ENCODE assay signal across 1 cellular context in the genomic region with DNA sequence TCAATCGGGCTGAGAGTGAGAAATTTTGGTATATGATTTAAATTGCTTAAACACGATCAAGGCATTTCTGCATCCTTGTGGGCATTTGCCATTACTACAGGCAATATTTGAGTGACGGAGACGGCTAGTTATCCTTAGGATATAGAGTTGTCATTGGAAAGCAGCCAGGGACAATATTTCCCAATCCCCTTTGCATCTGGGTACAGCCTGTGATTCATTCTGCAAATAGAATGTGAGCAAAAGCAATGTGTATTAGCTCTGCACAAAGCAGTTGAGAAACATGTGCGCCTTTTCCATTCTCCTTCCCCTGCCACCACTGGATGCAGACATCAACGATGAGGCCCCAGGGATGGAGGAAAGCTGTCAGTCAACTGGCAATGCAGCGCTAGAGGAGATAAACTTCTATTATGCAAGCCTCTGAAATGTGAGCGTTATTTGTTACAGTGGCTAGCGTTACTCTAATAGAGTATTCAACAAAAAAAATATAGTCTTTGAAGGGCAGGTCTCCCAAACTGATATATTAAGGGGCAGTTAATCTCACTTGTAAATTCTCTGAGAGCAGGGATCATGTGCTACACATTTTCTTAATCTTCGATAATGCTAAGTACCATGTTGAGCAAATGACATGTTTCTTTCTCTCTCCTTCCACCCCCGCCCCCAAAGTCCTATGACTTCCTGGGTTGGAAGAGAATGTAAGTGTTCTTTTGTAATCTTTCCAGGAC.
TF ChIP-seq lines count a peak whose summit lies in the region.

No MANE protein-coding gene starts in this region.

TF ChIP-seq in HepG2, 621 proteins besides CTCF, POLR2A, EP300 and RAD21 (continued from another document and continues in another):
- TF ChIP-seq ZBTB44 (CRISPR knock-in tag; IDR thresholded peaks at IDR 0.05) (peak; percentile 71; the same call in 1 of the 2 replicates), ZNF468 (CRISPR knock-in tag; IDR thresholded peaks at IDR 0.05) (no peak), HNF1B (CRISPR knock-in tag; IDR thresholded peaks at IDR 0.05) (peak; percentile 97), PHF21A (CRISPR knock-in tag; IDR thresholded peaks at IDR 0.05) (peak; percentile 100), ZNF720 (CRISPR knock-in tag; IDR thresholded peaks at IDR 0.05) (no peak), CEBPB (IDR thresholded peaks at IDR 0.05; ENCODE audit: borderline replicate concordance, low read depth, low read length) (peak; percentile 99), ZNF282 (IDR thresholded peaks at IDR 0.05; ENCODE audit: partially characterized antibody) (no peak), SRSF4 (IDR thresholded peaks at IDR 0.05; ENCODE audit: low read depth, low read length, poor library complexity, severe bottlenecking) (no peak), ZNF335 (CRISPR knock-in tag; IDR thresholded peaks at IDR 0.05) (peak; percentile 92; the same call in 1 of the 2 replicates), ZNF343 (CRISPR knock-in tag; IDR thresholded peaks at IDR 0.05) (peak; percentile 47; the same call in 1 of the 2 replicates), ASH2L (IDR thresholded peaks at IDR 0.05; ENCODE audit: insufficient read length, low read depth, low read length) (peak; percentile 88), RXRB (CRISPR knock-in tag; IDR thresholded peaks at IDR 0.05; ENCODE audit: borderline replicate concordance) (peak; percentile 96), ZNF577 (CRISPR knock-in tag; IDR thresholded peaks at IDR 0.05; ENCODE audit: borderline replicate concordance, low read depth) (no peak), ZNF713 (CRISPR knock-in tag; IDR thresholded peaks at IDR 0.05) (no peak), ZFP1 (CRISPR knock-in tag; IDR thresholded peaks at IDR 0.05) (peak; percentile 98), ZNF746 (CRISPR knock-in tag; IDR thresholded peaks at IDR 0.05) (peak; percentile 89; the same call in 1 of the 2 replicates), POLR2AphosphoS5 (IDR thresholded peaks at IDR 0.05; ENCODE audit: low read depth, low read length) (no peak), ARID3A (IDR thresholded peaks at IDR 0.05; ENCODE audit: low read depth, low read length) (peak; percentile 99), PITX1 (CRISPR knock-in tag; IDR thresholded peaks at IDR 0.05) (peak; percentile 97), MED13 (CRISPR knock-in tag; IDR thresholded peaks at IDR 0.05) (peak; percentile 96), ZEB1 (IDR thresholded peaks at IDR 0.05; ENCODE audit: insufficient replicate concordance, low read depth) (no peak), MLXIP (CRISPR knock-in tag; IDR thresholded peaks at IDR 0.05; ENCODE audit: borderline replicate concordance) (no peak), GABPB1 (CRISPR knock-in tag; IDR thresholded peaks at IDR 0.05) (peak; percentile 51), FOXA3 (CRISPR knock-in tag; IDR thresholded peaks at IDR 0.05) (peak; percentile 99), ZNF20 (CRISPR knock-in tag; IDR thresholded peaks at IDR 0.05) (no peak), U2AF2 (IDR thresholded peaks at IDR 0.05; ENCODE audit: low read depth, low read length) (no peak), ZNF780A (CRISPR knock-in tag; IDR thresholded peaks at IDR 0.05) (peak; percentile 75; the same call in 1 of the 2 replicates), LCORL (IDR thresholded peaks at IDR 0.05) (no peak; the same call in 1 of the 2 replicates), LCORL (CRISPR knock-in tag; IDR thresholded peaks at IDR 0.05) (peak; percentile 98), HNRNPL (IDR thresholded peaks at IDR 0.05; ENCODE audit: low read depth, low read length) (no peak), ATF7-NPFF (CRISPR knock-in tag; IDR thresholded peaks at IDR 0.05; ENCODE audit: low read depth) (no peak; the same call in 1 of the 2 replicates), ZNF484 (CRISPR knock-in tag; IDR thresholded peaks at IDR 0.05; ENCODE audit: borderline replicate concordance, low read depth) (no peak)
- TF ChIP-seq, protein P1, sequence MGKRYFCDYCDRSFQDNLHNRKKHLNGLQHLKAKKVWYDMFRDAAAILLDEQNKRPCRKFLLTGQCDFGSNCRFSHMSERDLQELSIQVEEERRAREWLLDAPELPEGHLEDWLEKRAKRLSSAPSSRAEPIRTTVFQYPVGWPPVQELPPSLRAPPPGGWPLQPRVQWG (CRISPR knock-in tag; IDR thresholded peaks at IDR 0.05; ENCODE audit: borderline replicate concordance, low read depth) = no peak
- TF ChIP-seq, protein P2, sequence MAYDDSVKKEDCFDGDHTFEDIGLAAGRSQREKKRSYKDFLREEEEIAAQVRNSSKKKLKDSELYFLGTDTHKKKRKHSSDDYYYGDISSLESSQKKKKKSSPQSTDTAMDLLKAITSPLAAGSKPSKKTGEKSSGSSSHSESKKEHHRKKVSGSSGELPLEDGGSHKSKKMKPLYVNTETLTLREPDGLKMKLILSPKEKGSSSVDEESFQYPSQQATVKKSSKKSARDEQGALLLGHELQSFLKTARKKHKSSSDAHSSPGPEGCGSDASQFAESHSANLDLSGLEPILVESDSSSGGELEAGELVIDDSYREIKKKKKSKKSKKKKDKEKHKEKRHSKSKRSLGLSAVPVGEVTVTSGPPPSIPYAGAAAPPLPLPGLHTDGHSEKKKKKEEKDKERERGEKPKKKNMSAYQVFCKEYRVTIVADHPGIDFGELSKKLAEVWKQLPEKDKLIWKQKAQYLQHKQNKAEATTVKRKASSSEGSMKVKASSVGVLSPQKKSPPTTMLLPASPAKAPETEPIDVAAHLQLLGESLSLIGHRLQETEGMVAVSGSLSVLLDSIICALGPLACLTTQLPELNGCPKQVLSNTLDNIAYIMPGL (CRISPR knock-in tag; IDR thresholded peaks at IDR 0.05; ENCODE audit: borderline replicate concordance in 1 of 2, low read depth in 1 of 2) = peak; percentile 56 to 86; a peak in 3 of 4 replicates
- TF ChIP-seq, protein P3, sequence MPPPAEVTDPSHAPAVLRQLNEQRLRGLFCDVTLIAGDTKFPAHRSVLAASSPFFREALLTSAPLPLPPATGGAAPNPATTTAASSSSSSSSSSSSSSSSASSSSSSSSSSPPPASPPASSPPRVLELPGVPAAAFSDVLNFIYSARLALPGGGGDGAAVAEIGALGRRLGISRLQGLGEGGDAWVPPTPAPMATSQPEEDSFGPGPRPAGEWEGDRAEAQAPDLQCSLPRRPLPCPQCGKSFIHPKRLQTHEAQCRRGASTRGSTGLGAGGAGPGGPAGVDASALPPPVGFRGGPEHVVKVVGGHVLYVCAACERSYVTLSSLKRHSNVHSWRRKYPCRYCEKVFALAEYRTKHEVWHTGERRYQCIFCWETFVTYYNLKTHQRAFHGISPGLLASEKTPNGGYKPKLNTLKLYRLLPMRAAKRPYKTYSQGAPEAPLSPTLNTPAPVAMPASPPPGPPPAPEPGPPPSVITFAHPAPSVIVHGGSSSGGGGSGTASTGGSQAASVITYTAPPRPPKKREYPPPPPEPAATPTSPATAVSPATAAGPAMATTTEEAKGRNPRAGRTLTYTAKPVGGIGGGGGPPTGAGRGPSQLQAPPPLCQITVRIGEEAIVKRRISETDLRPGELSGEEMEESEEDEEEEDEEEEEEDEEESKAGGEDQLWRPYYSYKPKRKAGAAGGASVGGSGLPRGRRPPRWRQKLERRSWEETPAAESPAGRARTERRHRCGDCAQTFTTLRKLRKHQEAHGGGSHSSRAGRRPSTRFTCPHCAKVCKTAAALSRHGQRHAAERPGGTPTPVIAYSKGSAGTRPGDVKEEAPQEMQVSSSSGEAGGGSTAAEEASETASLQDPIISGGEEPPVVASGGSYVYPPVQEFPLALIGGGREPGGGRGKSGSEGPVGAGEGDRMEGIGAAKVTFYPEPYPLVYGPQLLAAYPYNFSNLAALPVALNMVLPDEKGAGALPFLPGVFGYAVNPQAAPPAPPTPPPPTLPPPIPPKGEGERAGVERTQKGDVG (CRISPR knock-in tag; IDR thresholded peaks at IDR 0.05; ENCODE audit: borderline replicate concordance) = no peak
- TF ChIP-seq, protein P4, sequence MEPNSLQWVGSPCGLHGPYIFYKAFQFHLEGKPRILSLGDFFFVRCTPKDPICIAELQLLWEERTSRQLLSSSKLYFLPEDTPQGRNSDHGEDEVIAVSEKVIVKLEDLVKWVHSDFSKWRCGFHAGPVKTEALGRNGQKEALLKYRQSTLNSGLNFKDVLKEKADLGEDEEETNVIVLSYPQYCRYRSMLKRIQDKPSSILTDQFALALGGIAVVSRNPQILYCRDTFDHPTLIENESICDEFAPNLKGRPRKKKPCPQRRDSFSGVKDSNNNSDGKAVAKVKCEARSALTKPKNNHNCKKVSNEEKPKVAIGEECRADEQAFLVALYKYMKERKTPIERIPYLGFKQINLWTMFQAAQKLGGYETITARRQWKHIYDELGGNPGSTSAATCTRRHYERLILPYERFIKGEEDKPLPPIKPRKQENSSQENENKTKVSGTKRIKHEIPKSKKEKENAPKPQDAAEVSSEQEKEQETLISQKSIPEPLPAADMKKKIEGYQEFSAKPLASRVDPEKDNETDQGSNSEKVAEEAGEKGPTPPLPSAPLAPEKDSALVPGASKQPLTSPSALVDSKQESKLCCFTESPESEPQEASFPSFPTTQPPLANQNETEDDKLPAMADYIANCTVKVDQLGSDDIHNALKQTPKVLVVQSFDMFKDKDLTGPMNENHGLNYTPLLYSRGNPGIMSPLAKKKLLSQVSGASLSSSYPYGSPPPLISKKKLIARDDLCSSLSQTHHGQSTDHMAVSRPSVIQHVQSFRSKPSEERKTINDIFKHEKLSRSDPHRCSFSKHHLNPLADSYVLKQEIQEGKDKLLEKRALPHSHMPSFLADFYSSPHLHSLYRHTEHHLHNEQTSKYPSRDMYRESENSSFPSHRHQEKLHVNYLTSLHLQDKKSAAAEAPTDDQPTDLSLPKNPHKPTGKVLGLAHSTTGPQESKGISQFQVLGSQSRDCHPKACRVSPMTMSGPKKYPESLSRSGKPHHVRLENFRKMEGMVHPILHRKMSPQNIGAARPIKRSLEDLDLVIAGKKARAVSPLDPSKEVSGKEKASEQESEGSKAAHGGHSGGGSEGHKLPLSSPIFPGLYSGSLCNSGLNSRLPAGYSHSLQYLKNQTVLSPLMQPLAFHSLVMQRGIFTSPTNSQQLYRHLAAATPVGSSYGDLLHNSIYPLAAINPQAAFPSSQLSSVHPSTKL (CRISPR knock-in tag; IDR thresholded peaks at IDR 0.05) = peak; percentile 100
- TF ChIP-seq, protein P5, sequence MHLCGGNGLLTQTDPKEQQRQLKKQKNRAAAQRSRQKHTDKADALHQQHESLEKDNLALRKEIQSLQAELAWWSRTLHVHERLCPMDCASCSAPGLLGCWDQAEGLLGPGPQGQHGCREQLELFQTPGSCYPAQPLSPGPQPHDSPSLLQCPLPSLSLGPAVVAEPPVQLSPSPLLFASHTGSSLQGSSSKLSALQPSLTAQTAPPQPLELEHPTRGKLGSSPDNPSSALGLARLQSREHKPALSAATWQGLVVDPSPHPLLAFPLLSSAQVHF (CRISPR knock-in tag; IDR thresholded peaks at IDR 0.05) = no peak
- TF ChIP-seq, protein P6, sequence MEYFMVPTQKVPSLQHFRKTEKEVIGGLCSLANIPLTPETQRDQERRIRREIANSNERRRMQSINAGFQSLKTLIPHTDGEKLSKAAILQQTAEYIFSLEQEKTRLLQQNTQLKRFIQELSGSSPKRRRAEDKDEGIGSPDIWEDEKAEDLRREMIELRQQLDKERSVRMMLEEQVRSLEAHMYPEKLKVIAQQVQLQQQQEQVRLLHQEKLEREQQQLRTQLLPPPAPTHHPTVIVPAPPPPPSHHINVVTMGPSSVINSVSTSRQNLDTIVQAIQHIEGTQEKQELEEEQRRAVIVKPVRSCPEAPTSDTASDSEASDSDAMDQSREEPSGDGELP (IDR thresholded peaks at IDR 0.05; ENCODE audit: borderline replicate concordance, low read depth) = peak; percentile 92; the same call in 1 of the 2 replicates
